ENCODE assay signal across 8 cellular contexts in the genomic region with DNA sequence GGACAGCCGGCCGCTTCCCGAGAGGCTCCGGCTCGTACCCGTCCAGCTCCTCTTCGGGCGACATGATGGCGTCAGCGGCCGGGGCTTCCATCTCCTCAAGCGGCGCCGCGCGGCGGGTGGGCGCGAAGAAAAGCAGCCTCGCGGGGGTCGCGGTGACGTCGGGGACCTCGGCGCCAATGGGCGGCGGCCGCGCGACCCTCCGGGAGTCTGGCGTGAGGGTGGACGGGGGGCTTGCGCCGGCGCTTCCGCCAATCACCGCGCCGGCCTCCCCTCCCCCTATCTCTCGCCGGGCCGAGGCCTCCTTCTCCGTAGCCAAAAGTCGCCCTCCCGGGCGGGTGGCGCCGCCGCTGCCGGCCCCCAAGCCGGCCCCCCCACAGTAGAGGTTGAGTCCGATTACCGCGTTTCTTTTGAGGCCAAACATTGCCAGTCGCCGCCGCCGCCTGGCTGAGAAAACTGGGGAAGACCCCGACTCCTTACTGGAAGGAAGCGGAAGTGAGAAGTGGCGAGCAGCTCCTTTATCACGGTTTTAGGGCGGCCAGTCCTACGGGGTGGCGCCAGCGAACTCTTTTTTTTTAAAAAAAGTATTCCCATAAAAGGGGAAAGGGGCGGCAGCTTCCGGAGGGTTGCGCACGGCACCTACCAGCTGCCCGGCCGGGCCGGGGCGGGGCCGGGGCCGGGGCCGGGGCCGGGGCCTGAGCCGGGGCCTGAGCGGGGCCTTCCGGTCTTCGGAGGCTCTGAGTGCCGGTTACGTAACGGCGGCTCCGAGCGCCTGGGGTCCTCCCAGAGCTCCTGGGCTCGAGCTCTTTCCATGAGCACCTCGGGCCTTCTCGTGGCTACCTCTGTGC. TPM values are rescaled to one million over a fixed set of nuclear protein-coding genes. Genes with fewer than 3 reads are reported as not detected.
DNase-seq lines count a peak whose midpoint lies in the region; ATAC-seq and TF ChIP-seq lines count a peak whose summit lies in the region.

A gene (minus strand): TSS at position 501 of the 845 bp plus-strand sequence. CDS start 80 bp downstream, at position 421.

- H3K9me3 ChIP-seq in suprapubic skin: no peaks in the 10 kb centered on the region

- peak within 1 kb of the TSS; percentile 96 for H3K4me3 Mint-ChIP-seq in HFFc6
- H3K4me3 Mint-ChIP-seq in activated naive CD4-positive, alpha-beta T cell treated with anti-CD3 and anti-CD28 coated beads, Interleukin-2, amount 50 U/mL, for 24 hours: peak within 1 kb of the TSS; percentile 98

- peak within 1 kb of the TSS; percentile 99 for H3K27ac Mint-ChIP-seq in HFFc6
- H3K27ac Mint-ChIP-seq in activated naive CD4-positive, alpha-beta T cell treated with anti-CD3 and anti-CD28 coated beads, Interleukin-2, amount 50 U/mL, for 24 hours: peak within 1 kb of the TSS; percentile 98

- peaks cover 48% of the 10 kb centered on the region for H3K36me3 Mint-ChIP-seq in HFFc6 (ENCODE audit: low read depth)
- peaks cover 42% of the 10 kb centered on the region for H3K36me3 Mint-ChIP-seq in activated naive CD4-positive, alpha-beta T cell treated with anti-CD3 and anti-CD28 coated beads, Interleukin-2, amount 50 U/mL, for 24 hours

- peaks cover 26% of the 10 kb centered on the region for H3K4me1 ChIP-seq in suprapubic skin

- no peak for TF ChIP-seq CTCF in GM06990 (IDR thresholded peaks at IDR 0.05; ENCODE audit: insufficient read depth, low read length, poor library complexity, severe bottlenecking)
- peak; percentile 20; the same call in 1 of the 2 replicates for TF ChIP-seq CTCF in HFFc6 (IDR thresholded peaks at IDR 0.05)
- no peak for TF ChIP-seq CTCF in suprapubic skin (IDR thresholded peaks at IDR 0.05)

- H3K36me3 ChIP-seq in GM06990 (ENCODE audit: control insufficient read depth, insufficient read depth, low read length) (peaks cover 22% of the 10 kb centered on the region), suprapubic skin (peaks cover 32% of the 10 kb centered on the region)

- H3K4me3 ChIP-seq in GM06990 (replicated peaks; ENCODE audit: low read depth, low read length): peak within 1 kb of the TSS; percentile 100
- H3K4me3 ChIP-seq in suprapubic skin: peak within 1 kb of the TSS; percentile 98

- TF ChIP-seq POLR2A in suprapubic skin (IDR thresholded peaks at IDR 0.05): peak; percentile 89 to 97

- H3K9me3 Mint-ChIP-seq in HFFc6: peaks cover 27% of the 10 kb centered on the region
- H3K9me3 Mint-ChIP-seq in activated naive CD4-positive, alpha-beta T cell treated with anti-CD3 and anti-CD28 coated beads, Interleukin-2, amount 50 U/mL, for 24 hours: no peaks in the 10 kb centered on the region

- no peak for TF ChIP-seq EP300 in suprapubic skin (IDR thresholded peaks at IDR 0.05)

- peak; percentile 87 for ATAC-seq in SK-N-SH treated with all-trans-retinoic acid at 6 μM for 48 hours

- peak within 1 kb of the TSS; percentile 100 for H3K27ac ChIP-seq in suprapubic skin

- H3K27me3 Mint-ChIP-seq in HFFc6 (ENCODE audit: insufficient read depth): peaks cover 52% of the 10 kb centered on the region
- H3K27me3 Mint-ChIP-seq in activated naive CD4-positive, alpha-beta T cell treated with anti-CD3 and anti-CD28 coated beads, Interleukin-2, amount 50 U/mL, for 24 hours: no peaks in the 10 kb centered on the region

- H3K27me3 ChIP-seq in GM06990 (replicated peaks; ENCODE audit: control insufficient read depth, insufficient read depth, low read length) (no peaks in the 10 kb centered on the region), suprapubic skin (no peaks in the 10 kb centered on the region)

- H3K4me1 Mint-ChIP-seq in HFFc6 (ENCODE audit: low read depth): peaks cover 46% of the 10 kb centered on the region
- peaks cover 31% of the 10 kb centered on the region for H3K4me1 Mint-ChIP-seq in activated naive CD4-positive, alpha-beta T cell treated with anti-CD3 and anti-CD28 coated beads, Interleukin-2, amount 50 U/mL, for 24 hours

- DNase-seq in GM06990 (ENCODE audit: extremely low read depth, insufficient read length) (peak; percentile 84), HFFc6 (peak; percentile 98), NCI-H1048 (lab: John Stamatoyannopoulos, UW) (peak; percentile 97), globus pallidus (ENCODE audit: low spot score) (peak; percentile 96), occipital lobe (lab: John Stamatoyannopoulos, UW) (peak; percentile 85), suprapubic skin (ENCODE audit: low spot score in 2 of 2) (peak; percentile 95 to 97)

- WGBS in suprapubic skin: 0% methylated on average over 18 of the region's 94 CpGs

TF ChIP-seq in SK-N-SH treated with all-trans-retinoic acid at 6 μM for 48 hours, 23 proteins besides CTCF, POLR2A, EP300 and RAD21 (continues in another document):
- TF ChIP-seq, protein P1, sequence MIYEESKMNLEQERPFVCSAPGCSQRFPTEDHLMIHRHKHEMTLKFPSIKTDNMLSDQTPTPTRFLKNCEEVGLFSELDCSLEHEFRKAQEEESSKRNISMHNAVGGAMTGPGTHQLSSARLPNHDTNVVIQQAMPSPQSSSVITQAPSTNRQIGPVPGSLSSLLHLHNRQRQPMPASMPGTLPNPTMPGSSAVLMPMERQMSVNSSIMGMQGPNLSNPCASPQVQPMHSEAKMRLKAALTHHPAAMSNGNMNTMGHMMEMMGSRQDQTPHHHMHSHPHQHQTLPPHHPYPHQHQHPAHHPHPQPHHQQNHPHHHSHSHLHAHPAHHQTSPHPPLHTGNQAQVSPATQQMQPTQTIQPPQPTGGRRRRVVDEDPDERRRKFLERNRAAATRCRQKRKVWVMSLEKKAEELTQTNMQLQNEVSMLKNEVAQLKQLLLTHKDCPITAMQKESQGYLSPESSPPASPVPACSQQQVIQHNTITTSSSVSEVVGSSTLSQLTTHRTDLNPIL (CRISPR knock-in tag; IDR thresholded peaks at IDR 0.05; ENCODE audit: low read depth): no peak
- TF ChIP-seq ZNF70 (CRISPR knock-in tag; IDR thresholded peaks at IDR 0.05) (no peak), ZFP3 (CRISPR knock-in tag; IDR thresholded peaks at IDR 0.05) (no peak), ZNF565 (CRISPR knock-in tag; conservative IDR thresholded peaks at IDR 0.05; ENCODE audit: low read depth) (no peak), RARB (CRISPR knock-in tag; IDR thresholded peaks at IDR 0.05) (peak; percentile 98), TOX (CRISPR knock-in tag; IDR thresholded peaks at IDR 0.05; ENCODE audit: borderline replicate concordance) (peak; percentile 88), ZC3H10 (CRISPR knock-in tag; IDR thresholded peaks at IDR 0.05) (peak; percentile 40; the same call in 1 of the 2 replicates), ZNF8 (CRISPR knock-in tag; IDR thresholded peaks at IDR 0.05) (no peak), OSR1 (CRISPR knock-in tag; IDR thresholded peaks at IDR 0.05) (no peak), ESRRG (CRISPR knock-in tag; IDR thresholded peaks at IDR 0.05) (peak; percentile 40; the same call in 1 of the 2 replicates), ARNTL (CRISPR knock-in tag; IDR thresholded peaks at IDR 0.05; ENCODE audit: borderline replicate concordance, low read depth) (0 out of 2 replicates have a peak, but pooled peaks have one; percentile 58), SNAI2 (CRISPR knock-in tag; IDR thresholded peaks at IDR 0.05) (no peak)
- TF ChIP-seq, protein P2, sequence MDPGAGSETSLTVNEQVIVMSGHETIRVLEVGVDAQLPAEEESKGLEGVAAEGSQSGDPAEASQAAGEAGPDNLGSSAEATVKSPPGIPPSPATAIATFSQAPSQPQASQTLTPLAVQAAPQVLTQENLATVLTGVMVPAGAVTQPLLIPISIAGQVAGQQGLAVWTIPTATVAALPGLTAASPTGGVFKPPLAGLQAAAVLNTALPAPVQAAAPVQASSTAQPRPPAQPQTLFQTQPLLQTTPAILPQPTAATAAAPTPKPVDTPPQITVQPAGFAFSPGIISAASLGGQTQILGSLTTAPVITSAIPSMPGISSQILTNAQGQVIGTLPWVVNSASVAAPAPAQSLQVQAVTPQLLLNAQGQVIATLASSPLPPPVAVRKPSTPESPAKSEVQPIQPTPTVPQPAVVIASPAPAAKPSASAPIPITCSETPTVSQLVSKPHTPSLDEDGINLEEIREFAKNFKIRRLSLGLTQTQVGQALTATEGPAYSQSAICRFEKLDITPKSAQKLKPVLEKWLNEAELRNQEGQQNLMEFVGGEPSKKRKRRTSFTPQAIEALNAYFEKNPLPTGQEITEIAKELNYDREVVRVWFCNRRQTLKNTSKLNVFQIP (CRISPR knock-in tag; IDR thresholded peaks at IDR 0.05; ENCODE audit: borderline replicate concordance, low read depth): peak; percentile 75; the same call in 1 of the 2 replicates
- TF ChIP-seq, protein P3, sequence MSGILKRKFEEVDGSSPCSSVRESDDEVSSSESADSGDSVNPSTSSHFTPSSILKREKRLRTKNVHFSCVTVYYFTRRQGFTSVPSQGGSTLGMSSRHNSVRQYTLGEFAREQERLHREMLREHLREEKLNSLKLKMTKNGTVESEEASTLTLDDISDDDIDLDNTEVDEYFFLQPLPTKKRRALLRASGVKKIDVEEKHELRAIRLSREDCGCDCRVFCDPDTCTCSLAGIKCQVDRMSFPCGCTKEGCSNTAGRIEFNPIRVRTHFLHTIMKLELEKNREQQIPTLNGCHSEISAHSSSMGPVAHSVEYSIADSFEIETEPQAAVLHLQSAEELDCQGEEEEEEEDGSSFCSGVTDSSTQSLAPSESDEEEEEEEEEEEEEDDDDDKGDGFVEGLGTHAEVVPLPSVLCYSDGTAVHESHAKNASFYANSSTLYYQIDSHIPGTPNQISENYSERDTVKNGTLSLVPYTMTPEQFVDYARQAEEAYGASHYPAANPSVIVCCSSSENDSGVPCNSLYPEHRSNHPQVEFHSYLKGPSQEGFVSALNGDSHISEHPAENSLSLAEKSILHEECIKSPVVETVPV (CRISPR knock-in tag; IDR thresholded peaks at IDR 0.05): no peak

RNA-seq across cellular contexts. Expression of the gene that starts here (rescaled TPM):
- 100 to 1,000 TPM; 155 to 170 (median 164) TPM for total RNA-seq in HFFc6 (2021; fragmentation: NEBNext Ultra II Directional; extraction: Animal tissue kit (Norgen Biotek cat#: 25700))
- total RNA-seq in occipital lobe: 146 TPM
- total RNA-seq in suprapubic skin: 100 to 1,000 TPM; 211 to 307 (median 270) TPM

Comparison
In these comparisons a context has a peak if more than half of its experiments do, and no peak if none do; other contexts are left out.
1. Peak in every context shown above with its lines: DNase-seq, ATAC-seq, H3K4me3 ChIP-seq and H3K27ac ChIP-seq.